ENCODE assay signal across 11 cellular contexts in the genomic region with DNA sequence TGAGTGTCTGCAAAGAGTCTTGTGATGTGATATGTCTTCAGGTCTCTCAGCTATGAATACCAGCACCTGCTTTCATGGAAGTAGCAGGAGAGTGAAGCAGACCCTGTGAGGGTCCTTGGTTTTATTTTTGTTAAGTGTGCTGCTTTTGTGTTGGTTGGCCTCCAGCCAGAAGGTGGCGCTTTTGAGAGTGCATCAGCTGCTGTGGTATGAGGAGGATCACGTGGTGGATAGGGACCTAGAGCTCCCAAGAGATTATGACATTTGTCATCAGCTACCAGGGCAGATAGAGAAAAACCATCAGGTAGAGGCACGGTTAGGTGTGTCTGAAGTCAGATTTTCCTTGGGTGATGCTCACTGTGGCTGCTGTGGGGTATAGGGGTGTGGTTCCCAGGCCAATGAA.
DNase-seq lines count a peak whose midpoint lies in the region; ATAC-seq and TF ChIP-seq lines count a peak whose summit lies in the region.
"Had no signal": no experiment of that assay in that cellular context is flagged by ENCODE, and none has a peak within 500 bp of the region (broad histone marks: within the 10 kb centered on the region; RNA-seq: fewer than 3 reads in every experiment).

No MANE protein-coding gene starts in this region.

- H3K4me3 Mint-ChIP-seq in activated CD4-positive, alpha-beta T cell treated with anti-CD3 and anti-CD28 coated beads for 36 hours, result no peak overlapping the region
- no peak overlapping the region for H3K4me3 Mint-ChIP-seq in stimulated activated naive B cell treated with anti-CD40 and anti-IgM and Interleukin-4, amounts not matched to agents 10 μg/mL and 1 μg/mL and 100 μg/mL, for 72 hours
- H3K4me3 Mint-ChIP-seq: brain had no signal

- intact Hi-C loops in activated CD4-positive, alpha-beta T cell treated with anti-CD3 and anti-CD28 coated beads for 36 hours (cut with DNase I, micrococcal nuclease), result loop anchor here (1.0 to 10.0 kb wide), 3 partner anchors 140 to 1010 kb away; no protein-coding TSS in a partner anchor
- intact Hi-C loops in posterior vena cava (cut with DNase I), result no loop called here

- no peak overlapping the region for H3K4me3 ChIP-seq in WERI-Rb-1 (ENCODE audit: low read depth, low read length)

- DNase-seq in activated CD4-positive, alpha-beta T cell treated with anti-CD3 and anti-CD28 coated beads for 36 hours, result peak; percentile 49
- no peak for DNase-seq in activated CD4-positive, alpha-beta T cell treated with anti-CD3 and anti-CD28 coated beads, Interleukin-2, amount 50 U/mL, for 4 hours
- DNase-seq in WERI-Rb-1, result peak; percentile 42
- no peak for DNase-seq in stimulated activated naive B cell treated with anti-CD40 and anti-IgM and Interleukin-4, amounts not matched to agents 10 μg/mL and 1 μg/mL and 100 μg/mL, for 72 hours
- no peak for DNase-seq in posterior vena cava (ENCODE audit: low spot score)
- no peak for DNase-seq in activated gamma-delta T cell treated with Interleukin-2 at 50 U/mL for 16 hours
- no peak for DNase-seq in occipital lobe (lab: John Stamatoyannopoulos, UW)
- DNase-seq: NCI-H1417 had no signal

- no peak overlapping the region for H3K27ac ChIP-seq in WERI-Rb-1
- H3K27ac ChIP-seq: parathyroid adenoma had no signal

- H3K36me3 ChIP-seq in WERI-Rb-1, result no peaks in the 10 kb centered on the region

- H3K9me3 ChIP-seq in WERI-Rb-1 (ENCODE audit: severe bottlenecking), result no peaks in the 10 kb centered on the region

- POLR2A ChIA-PET in activated CD4-positive, alpha-beta T cell treated with anti-CD3 and anti-CD28 coated beads for 36 hours (lab: Charles Lee), result no interaction called here

- peak; percentile 36 for ATAC-seq in activated CD4-positive, alpha-beta T cell treated with anti-CD3 and anti-CD28 coated beads for 36 hours
- ATAC-seq in HG03103 (IDR thresholded peaks at IDR 0.05; ENCODE audit: low read depth, unreplicated experiment), result peak; percentile 82
- ATAC-seq in stimulated activated naive B cell treated with anti-CD40 and anti-IgM and Interleukin-4, amounts not matched to agents 10 μg/mL and 1 μg/mL and 100 μg/mL, for 72 hours (replicated peaks), result peak; percentile 42 to 48

- H3K9me3 Mint-ChIP-seq in activated CD4-positive, alpha-beta T cell treated with anti-CD3 and anti-CD28 coated beads for 36 hours (ENCODE audit: low read depth), result peaks cover 3% of the 10 kb centered on the region
- peaks cover 5 to 6% of the 10 kb centered on the region in 2 donors for H3K9me3 Mint-ChIP-seq in stimulated activated naive B cell treated with anti-CD40 and anti-IgM and Interleukin-4, amounts not matched to agents 10 μg/mL and 1 μg/mL and 100 μg/mL, for 72 hours

- TF ChIP-seq CTCF in WERI-Rb-1 (IDR thresholded peaks at IDR 0.05; ENCODE audit: low read depth, low read length), result peak; percentile 45; the same call in 1 of the 2 replicates

- CTCF ChIA-PET in activated CD4-positive, alpha-beta T cell treated with anti-CD3 and anti-CD28 coated beads for 36 hours (lab: Charles Lee), result interaction anchor here (0.7 to 1.5 kb wide), 3 partner anchors 11 to 1011 kb away, joined by 3 to 5 read pairs (median 3); no protein-coding TSS in a partner anchor

- no peak overlapping the region for H3K27ac Mint-ChIP-seq in activated CD4-positive, alpha-beta T cell treated with anti-CD3 and anti-CD28 coated beads for 36 hours
- H3K27ac Mint-ChIP-seq in stimulated activated naive B cell treated with anti-CD40 and anti-IgM and Interleukin-4, amounts not matched to agents 10 μg/mL and 1 μg/mL and 100 μg/mL, for 72 hours, result no peak overlapping the region
- H3K27ac Mint-ChIP-seq: brain had no signal

- H3K4me1 Mint-ChIP-seq in activated CD4-positive, alpha-beta T cell treated with anti-CD3 and anti-CD28 coated beads for 36 hours, result no peaks in the 10 kb centered on the region
- peaks cover 3 to 5% of the 10 kb centered on the region in 2 donors for H3K4me1 Mint-ChIP-seq in stimulated activated naive B cell treated with anti-CD40 and anti-IgM and Interleukin-4, amounts not matched to agents 10 μg/mL and 1 μg/mL and 100 μg/mL, for 72 hours
- H3K4me1 Mint-ChIP-seq: brain had no signal

- no peaks in the 10 kb centered on the region for H3K27me3 Mint-ChIP-seq in activated CD4-positive, alpha-beta T cell treated with anti-CD3 and anti-CD28 coated beads for 36 hours
- no peaks in the 10 kb centered on the region for H3K27me3 Mint-ChIP-seq in stimulated activated naive B cell treated with anti-CD40 and anti-IgM and Interleukin-4, amounts not matched to agents 10 μg/mL and 1 μg/mL and 100 μg/mL, for 72 hours

- H3K27me3 ChIP-seq in WERI-Rb-1 (ENCODE audit: insufficient read depth, low read depth, severe bottlenecking), result no peaks in the 10 kb centered on the region

- H3K36me3 Mint-ChIP-seq in activated CD4-positive, alpha-beta T cell treated with anti-CD3 and anti-CD28 coated beads for 36 hours (ENCODE audit: low read depth), result no peaks in the 10 kb centered on the region
- no peaks in the 10 kb centered on the region for H3K36me3 Mint-ChIP-seq in stimulated activated naive B cell treated with anti-CD40 and anti-IgM and Interleukin-4, amounts not matched to agents 10 μg/mL and 1 μg/mL and 100 μg/mL, for 72 hours
- H3K36me3 Mint-ChIP-seq: brain had no signal

Comparison
In these comparisons a context has a peak if more than half of its experiments do, and no peak if none do; other contexts are left out.
1. DNase-seq: peak in activated CD4-positive, alpha-beta T cell treated with anti-CD3 and anti-CD28 coated beads for 36 hours (single experiment) and WERI-Rb-1 (single experiment); none in activated CD4-positive, alpha-beta T cell treated with anti-CD3 and anti-CD28 coated beads, Interleukin-2, amount 50 U/mL, for 4 hours (0 of 2), stimulated activated naive B cell treated with anti-CD40 and anti-IgM and Interleukin-4, amounts not matched to agents 10 μg/mL and 1 μg/mL and 100 μg/mL, for 72 hours (single experiment), posterior vena cava (single experiment), activated gamma-delta T cell treated with Interleukin-2 at 50 U/mL for 16 hours (single experiment) and occipital lobe (single experiment).
2. intact Hi-C loops: an anchor here in activated CD4-positive, alpha-beta T cell treated with anti-CD3 and anti-CD28 coated beads for 36 hours (1.0 to 10.0 kb wide); none called in posterior vena cava.
3. Peak in every context shown above with its lines, with median percentiles within 50 percentile points of each other: ATAC-seq.